8 cellular contexts compared by ENCODE assay signal in genomic region chr7:148982596-148983219, GRCh38.
DNase-seq lines count a peak whose midpoint lies in the region; ATAC-seq lines count a peak whose summit lies in the region.

No MANE protein-coding gene starts in this region.

- ATAC-seq in stimulated activated effector memory CD8-positive, alpha-beta T cell treated with anti-CD3 and anti-CD28 coated beads, Interleukin-12 subunit alpha, Interleukin-12 subunit beta, amount 100 ng/mL, for 72 hours = no peak
- ATAC-seq in HG02852 (IDR thresholded peaks at IDR 0.05; ENCODE audit: unreplicated experiment) = no peak

- no peaks in the 10 kb centered on the region for H3K9me3 ChIP-seq in KOPT-K1 (ENCODE audit: insufficient read depth, low read length, poor library complexity, severe bottlenecking)
- no peaks in the 10 kb centered on the region for H3K9me3 ChIP-seq in iPS-20b (ENCODE audit: insufficient read depth, low read depth, low read length)

- H3K36me3 ChIP-seq in KOPT-K1 (ENCODE audit: insufficient read depth, low read length) = no peaks in the 10 kb centered on the region
- H3K36me3 ChIP-seq in iPS-20b (ENCODE audit: insufficient read depth, low read depth, low read length) = no peaks in the 10 kb centered on the region

- H3K27ac ChIP-seq in KOPT-K1 (ENCODE audit: low read depth, low read length, poor library complexity, severe bottlenecking) (peak overlapping the region; percentile 41), iPS-20b (ENCODE audit: low read length) (no peak overlapping the region)

- no peaks in the 10 kb centered on the region for H3K9me3 Mint-ChIP-seq in activated naive CD8-positive, alpha-beta T cell (ENCODE audit: low read depth)
- peaks cover 7% of the 10 kb centered on the region for H3K9me3 Mint-ChIP-seq in stimulated activated effector memory CD8-positive, alpha-beta T cell treated with anti-CD3 and anti-CD28 coated beads, Interleukin-12 subunit alpha, Interleukin-12 subunit beta, amount 100 ng/mL, for 72 hours

- no peaks in the 10 kb centered on the region for H3K27me3 Mint-ChIP-seq in activated naive CD8-positive, alpha-beta T cell

- H3K9ac ChIP-seq in iPS-20b (ENCODE audit: low read depth, low read length) = peak overlapping the region; percentile 62; the same call in 1 of the 2 replicates

- H3K4me1 ChIP-seq in iPS-20b (ENCODE audit: insufficient read depth, low read length) = peaks cover 6% of the 10 kb centered on the region; the same call in 1 of the 2 replicates

- H3K4me3 Mint-ChIP-seq in activated naive CD8-positive, alpha-beta T cell = peak overlapping the region; percentile 96
- peak overlapping the region; percentile 88 for H3K4me3 Mint-ChIP-seq in stimulated activated effector memory CD8-positive, alpha-beta T cell treated with anti-CD3 and anti-CD28 coated beads, Interleukin-12 subunit alpha, Interleukin-12 subunit beta, amount 100 ng/mL, for 72 hours

- peak overlapping the region; percentile 93 for H3K27ac Mint-ChIP-seq in activated naive CD8-positive, alpha-beta T cell
- peak overlapping the region; percentile 98 for H3K27ac Mint-ChIP-seq in stimulated activated effector memory CD8-positive, alpha-beta T cell treated with anti-CD3 and anti-CD28 coated beads, Interleukin-12 subunit alpha, Interleukin-12 subunit beta, amount 100 ng/mL, for 72 hours

- H3K4me1 Mint-ChIP-seq in activated naive CD8-positive, alpha-beta T cell (ENCODE audit: low read depth) = peaks cover 50% of the 10 kb centered on the region
- H3K4me1 Mint-ChIP-seq in stimulated activated effector memory CD8-positive, alpha-beta T cell treated with anti-CD3 and anti-CD28 coated beads, Interleukin-12 subunit alpha, Interleukin-12 subunit beta, amount 100 ng/mL, for 72 hours = peaks cover 50% of the 10 kb centered on the region

- H3K4me3 ChIP-seq in iPS-20b (ENCODE audit: low read length) = peak overlapping the region; percentile 92

- DNase-seq in DMS53 (lab: John Stamatoyannopoulos, UW) = peak; percentile 67
- DNase-seq in stimulated activated effector memory CD8-positive, alpha-beta T cell treated with anti-CD3 and anti-CD28 coated beads, Interleukin-12 subunit alpha, Interleukin-12 subunit beta, amount 100 ng/mL, for 72 hours (ENCODE audit: low spot score in 2 of 2) = no peak
- DNase-seq in islet precursor cell = no peak
- no peak for DNase-seq in activated CD4-positive, alpha-beta T cell treated with anti-CD3 and anti-CD28 coated beads, Interleukin-2, amount 50 U/mL, for 48 hours

- no peaks in the 10 kb centered on the region for H3K36me3 Mint-ChIP-seq in activated naive CD8-positive, alpha-beta T cell
- H3K36me3 Mint-ChIP-seq in stimulated activated effector memory CD8-positive, alpha-beta T cell treated with anti-CD3 and anti-CD28 coated beads, Interleukin-12 subunit alpha, Interleukin-12 subunit beta, amount 100 ng/mL, for 72 hours = peaks cover 33% of the 10 kb centered on the region

- no peaks in the 10 kb centered on the region for H3K27me3 ChIP-seq in iPS-20b (ENCODE audit: insufficient read depth, low read length)
